In the genomic region with DNA sequence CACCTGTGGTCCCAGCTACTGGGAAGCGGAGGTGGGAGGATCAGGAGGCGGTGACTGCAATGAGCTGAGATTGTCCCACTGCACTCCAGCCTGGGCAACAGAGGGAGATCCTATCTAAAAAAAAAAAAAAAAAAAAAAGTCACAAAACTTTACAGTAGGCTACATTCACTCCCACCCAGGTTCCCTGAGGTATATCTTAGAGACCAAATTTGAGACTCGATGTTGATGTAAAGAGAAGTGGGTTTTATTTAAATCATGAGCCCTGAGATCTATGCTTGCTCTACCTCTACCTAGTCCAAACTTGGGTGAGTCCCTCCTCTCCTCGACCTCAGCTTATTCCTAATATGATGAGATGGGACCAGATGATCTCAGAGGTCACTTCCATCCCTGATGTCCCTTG, we compare ENCODE assay signal across 20 cellular contexts.
"Had no signal": no experiment of that assay in that cellular context is flagged by ENCODE, and none has a peak within 500 bp of the region (broad histone marks: within the 10 kb centered on the region; RNA-seq: fewer than 3 reads in every experiment).

No MANE protein-coding gene starts in this region.

- H3K9me3 ChIP-seq: heart right ventricle, pancreas, prostate gland, right lobe of liver, spleen, stomach had no signal

- H3K4me3 Mint-ChIP-seq: naive thymus-derived CD8-positive, alpha-beta T cell; neural crest cell had no signal

- H3K4me1 ChIP-seq: pancreas, prostate gland, right lobe of liver, spleen, stomach had no signal

- H3K27ac ChIP-seq: dorsolateral prefrontal cortex, heart right ventricle, pancreas, prostate gland, right lobe of liver, spleen, stomach had no signal

- H3K27me3 ChIP-seq: dorsolateral prefrontal cortex, heart right ventricle, pancreas, right lobe of liver, spleen, stomach had no signal

- H3K4me1 Mint-ChIP-seq: neural crest cell had no signal

- DNase-seq: cortex of kidney; dorsolateral prefrontal cortex; effector CD8-positive, alpha-beta T cell; heart right ventricle; hypothalamus; kidney glomerular epithelial cell; mesendoderm; naive thymus-derived CD8-positive, alpha-beta T cell; nucleus accumbens; pancreas; retina; right lobe of liver; spleen; stimulated activated CD4-positive, alpha-beta T cell treated with anti-CD3 and anti-CD28 coated beads, Interleukin-2, amount 100 ng/mL, for 24 hours; stimulated activated CD4-positive, alpha-beta T cell treated with anti-CD3 and anti-CD28 coated beads, Interleukin-4, amount 100 ng/mL, for 4 hours; stimulated activated naive CD4-positive, alpha-beta T cell; stomach had no signal

- ATAC-seq: esophagus mucosa; heart right ventricle; naive thymus-derived CD8-positive, alpha-beta T cell; pancreas; right lobe of liver had no signal

- H3K27me3 Mint-ChIP-seq: naive thymus-derived CD8-positive, alpha-beta T cell had no signal

- H3K4me3 ChIP-seq: dorsolateral prefrontal cortex, heart right ventricle, pancreas, prostate gland, right lobe of liver, spleen, stomach had no signal

- H3K9me3 Mint-ChIP-seq: naive thymus-derived CD8-positive, alpha-beta T cell; neural crest cell had no signal
